ENCODE assay signal across 15 cellular contexts in genomic region chr2:128375454-128375853, GRCh38. TPM values are rescaled to one million over a fixed set of nuclear protein-coding genes. Genes with fewer than 3 reads are reported as not detected.
DNase-seq lines count a peak whose midpoint lies in the region; ATAC-seq and TF ChIP-seq lines count a peak whose summit lies in the region.
"Had no signal": no experiment of that assay in that cellular context is flagged by ENCODE, and none has a peak within 500 bp of the region (broad histone marks: within the 10 kb centered on the region; RNA-seq: fewer than 3 reads in every experiment).

No MANE protein-coding gene starts in this region.

- no peaks in the 10 kb centered on the region for H3K36me3 ChIP-seq in esophagus (ENCODE audit: control insufficient read depth in 2 of 2, insufficient read depth in 2 of 2, low read length in 1 of 2)
- no peaks in the 10 kb centered on the region for H3K36me3 ChIP-seq in osteoblast (ENCODE audit: insufficient read depth, low read length)
- no peaks in the 10 kb centered on the region for H3K36me3 ChIP-seq in vagina

- no peak overlapping the region for H3K4me2 ChIP-seq in osteoblast (ENCODE audit: insufficient read depth, low read length)

- WGBS in esophagus, 2 donors, result 35 to 55% methylated on average over 7 of the region's 7 CpGs

- H3K27me3 ChIP-seq in esophagus (ENCODE audit: control insufficient read depth in 1 of 2, insufficient read depth in 2 of 2, low read length in 2 of 2) (no peaks in the 10 kb centered on the region), osteoblast (ENCODE audit: insufficient read depth, low read length) (no peaks in the 10 kb centered on the region), vagina (no peaks in the 10 kb centered on the region)

- no peak for TF ChIP-seq POLR2A in vagina (IDR thresholded peaks at IDR 0.05)

- H3K4me3 ChIP-seq in esophagus (ENCODE audit: low read depth in 1 of 2, low read length in 2 of 2) (no peak overlapping the region), osteoblast (ENCODE audit: insufficient read depth, low read length) (no peak overlapping the region), vagina (no peak overlapping the region)

- no peaks in the 10 kb centered on the region for H3K9me3 ChIP-seq in esophagus (ENCODE audit: control insufficient read depth in 2 of 2, insufficient read depth in 1 of 2, low read depth in 1 of 2, low read length in 1 of 2)
- no peaks in the 10 kb centered on the region for H3K9me3 ChIP-seq in osteoblast (ENCODE audit: low read depth, low read length)
- no peaks in the 10 kb centered on the region for H3K9me3 ChIP-seq in vagina

- H3K27ac ChIP-seq in esophagus (ENCODE audit: low read depth in 2 of 2, low read length in 1 of 2), result peak overlapping the region; percentile 67 to 68
- no peak overlapping the region for H3K27ac ChIP-seq in osteoblast (ENCODE audit: low read depth, low read length)
- peak overlapping the region; percentile 53 for H3K27ac ChIP-seq in vagina

- H3K4me1 ChIP-seq in esophagus (ENCODE audit: control insufficient read depth in 2 of 2, insufficient read depth in 2 of 2, low read length in 1 of 2) (peaks cover 4 to 56% of the 10 kb centered on the region in 2 donors), osteoblast (ENCODE audit: insufficient read depth, low read length) (no peaks in the 10 kb centered on the region), vagina (peaks cover 94% of the 10 kb centered on the region)

- H2AFZ ChIP-seq in osteoblast (ENCODE audit: low read length), result no peak overlapping the region

- intact Hi-C loops in cardiac septum (cut with DNase I) (no loop called here), left cardiac atrium (cut with DNase I) (no loop called here), vagina (cut with DNase I) (no loop called here)

- ATAC-seq in left cardiac atrium, result no peak
- no peak for ATAC-seq in HG03025 (IDR thresholded peaks at IDR 0.05; ENCODE audit: low FRiP score, unreplicated experiment)

- DNase-seq in cardiac septum (ENCODE audit: low spot score) (peak; percentile 74), left cardiac atrium (no peak), osteoblast (ENCODE audit: insufficient read length, low spot score, missing footprints) (peak; percentile 77), vagina (ENCODE audit: extremely low spot score in 2 of 2) (peak in 1 of 2 donors; percentile 82), T-helper 2 cell (no peak)
- no peak for DNase-seq in activated CD4-positive, alpha-beta T cell treated with anti-CD3 and anti-CD28 coated beads for 1 hour
- DNase-seq: ACHN; activated CD4-positive, alpha-beta memory T cell treated with anti-CD3 and anti-CD28 coated beads for 36 hours; Calu3; effector CD4-positive, alpha-beta T cell; HCEC 1CT; kidney glomerular epithelial cell; T-helper 9 cell had no signal

- H3K79me2 ChIP-seq in osteoblast (ENCODE audit: insufficient read depth, low read length), result no peaks in the 10 kb centered on the region

- no peaks in the 10 kb centered on the region for H4K20me1 ChIP-seq in osteoblast (ENCODE audit: insufficient read depth, low read length)

- TF ChIP-seq CTCF in osteoblast (IDR thresholded peaks at IDR 0.05; ENCODE audit: extremely low read depth, low read depth, low read length) (no peak), vagina (IDR thresholded peaks at IDR 0.05) (no peak)

RNA-seq across cellular contexts. Expression of gene HS6ST1, which starts 56.8 kb away (rescaled TPM):
- total RNA-seq in cardiac septum, result 14.4 TPM
- total RNA-seq in left cardiac atrium, result 10 to 100 TPM; 14.3 to 19.3 TPM
- 10 to 100 TPM; 23.1 to 29.9 TPM for polyA plus RNA-seq in esophagus
- 16.5 and 18.8 TPM in 2 replicates for total RNA-seq in osteoblast
- 68.5 TPM for total RNA-seq in vagina

Comparison
In these comparisons a context has a peak if more than half of its experiments do, and no peak if none do; other contexts are left out.
1. DNase-seq: peak in cardiac septum (single experiment) and osteoblast (single experiment); none in left cardiac atrium (single experiment), activated CD4-positive, alpha-beta T cell treated with anti-CD3 and anti-CD28 coated beads for 1 hour (single experiment) and T-helper 2 cell (0 of 5).